15 cellular contexts compared by ENCODE assay signal in genomic region chr6:131470549-131470948, GRCh38.
DNase-seq lines count a peak whose midpoint lies in the region; ATAC-seq, FAIRE-seq and TF ChIP-seq lines count a peak whose summit lies in the region.
"Had no signal": no experiment of that assay in that cellular context is flagged by ENCODE, and none has a peak within 500 bp of the region (broad histone marks: within the 10 kb centered on the region; RNA-seq: fewer than 3 reads in every experiment).

No MANE protein-coding gene starts in this region.

- no peaks in the 10 kb centered on the region for H3K9me2 ChIP-seq in GM23248 (ENCODE audit: insufficient read depth)

- H3K9ac ChIP-seq in GM23248 (no peak overlapping the region), kidney (ENCODE audit: low read length in 2 of 2) (no peak overlapping the region)

- in situ Hi-C loops in GM23248 (cut with MboI): no loop called here

- H3K27ac ChIP-seq in GM23248: no peak overlapping the region
- peak overlapping the region; percentile 21 for H3K27ac ChIP-seq in cingulate gyrus (ENCODE audit: low read depth, low read length)
- no peak overlapping the region for H3K27ac ChIP-seq in kidney (ENCODE audit: low read depth in 2 of 2, low read length in 2 of 2)

- H4K20me1 ChIP-seq in GM23248 (ENCODE audit: insufficient read depth): no peaks in the 10 kb centered on the region

- no peaks in the 10 kb centered on the region for H3K27me3 ChIP-seq in GM23248 (replicated peaks; ENCODE audit: insufficient read depth)

- H3K9me3 ChIP-seq in GM23248 (ENCODE audit: low read depth): no peaks in the 10 kb centered on the region
- no peaks in the 10 kb centered on the region for H3K9me3 ChIP-seq in kidney (ENCODE audit: control insufficient read depth in 1 of 2, low read length in 2 of 2)

- TF ChIP-seq CTCF in kidney (IDR thresholded peaks at IDR 0.05; ENCODE audit: borderline replicate concordance, extremely low read depth, insufficient read depth): no peak

- no peak overlapping the region for H3K4me2 ChIP-seq in GM23248 (ENCODE audit: unreplicated experiment)

- H3K79me2 ChIP-seq in GM23248 (ENCODE audit: insufficient read depth): no peaks in the 10 kb centered on the region

- no peak overlapping the region for H2AFZ ChIP-seq in GM23248

- peak; percentile 10 for DNase-seq in GM23248
- DNase-seq in NCI-H146 (lab: John Stamatoyannopoulos, UW): peak; percentile 53
- peak in 7 of 10 donors; percentile 24 to 90 (median 34) for DNase-seq in posterior cingulate gyrus
- DNase-seq in kidney: no peak
- DNase-seq in GM19238 (ENCODE audit: insufficient read length, low spot score): no peak
- DNase-seq: Caco-2, DMS153, H7, Kasumi-1, NCI-H1694, NCI-H2171, NCI-H446 treated with DMSO at 0.1 percent for 48 hours, SW 1271 had no signal

- WGBS in GM23248 (ENCODE audit: low coverage in 1 of 2, low lambda C conversion rate in 2 of 2, missing lambda C conversion rate in 2 of 2), 2 experiments: 67 to 71% methylated on average over 3 of the region's 3 CpGs

- H3K4me1 ChIP-seq in GM23248 (ENCODE audit: insufficient read depth) (no peaks in the 10 kb centered on the region), kidney (ENCODE audit: control insufficient read depth in 1 of 2, insufficient read depth in 1 of 2, low read depth in 1 of 2, low read length in 2 of 2) (no peaks in the 10 kb centered on the region)
- H3K4me1 ChIP-seq: Caco-2 had no signal

- no peak for FAIRE-seq in kidney (lab: Jason Lieb, UNC)

- no peaks in the 10 kb centered on the region for H3F3A ChIP-seq in GM23248 (ENCODE audit: insufficient read depth)

- no peak for ATAC-seq in HG03095 (IDR thresholded peaks at IDR 0.05; ENCODE audit: unreplicated experiment)

- H3K36me3 ChIP-seq in GM23248 (ENCODE audit: low read depth): no peaks in the 10 kb centered on the region
- H3K36me3 ChIP-seq in kidney (ENCODE audit: control insufficient read depth in 1 of 2, insufficient read depth in 2 of 2, low read length in 2 of 2): no peaks in the 10 kb centered on the region

- no peak overlapping the region for H3K4me3 ChIP-seq in GM23248
- H3K4me3 ChIP-seq in kidney (ENCODE audit: low read length in 2 of 2): no peak overlapping the region

- intact Hi-C loops in posterior cingulate gyrus (cut with DNase I) (no loop called here), kidney (cut with DNase I) (no loop called here)

Comparison
In these comparisons a context has a peak if more than half of its experiments do, and no peak if none do; other contexts are left out.
1. DNase-seq: peak in GM23248 (single experiment), NCI-H146 (single experiment) and posterior cingulate gyrus (7 of 10); none in kidney (single experiment) and GM19238 (single experiment).